ENCODE assay signal across 28 cellular contexts in the genomic region with DNA sequence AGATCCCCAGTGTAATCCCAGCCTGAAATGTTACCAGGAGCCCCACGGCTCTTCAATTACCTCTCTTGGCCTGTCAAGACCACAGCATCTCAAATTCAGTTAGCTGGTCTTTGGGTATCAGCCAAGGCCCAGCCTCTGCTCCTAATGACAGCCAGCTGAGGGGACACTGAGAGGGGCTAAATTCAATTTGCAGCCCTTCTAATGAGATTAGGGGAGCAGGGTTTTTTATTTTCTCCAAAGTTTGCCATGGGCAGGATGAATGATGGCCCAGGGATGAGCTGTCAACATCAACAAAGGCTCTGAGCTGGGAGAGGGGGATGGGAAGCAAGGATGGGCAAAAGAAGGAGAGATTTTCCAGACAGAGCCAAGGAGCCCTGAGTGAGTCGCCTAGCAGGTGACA.
"Had no signal": no experiment of that assay in that cellular context is flagged by ENCODE, and none has a peak within 500 bp of the region (broad histone marks: within the 10 kb centered on the region; RNA-seq: fewer than 3 reads in every experiment).

No MANE protein-coding gene starts in this region.

- H3K4me1 ChIP-seq: Peyer's patch, SJSA1 had no signal

- H3K9me3 ChIP-seq: Peyer's patch, SJSA1 had no signal

- H3K36me3 ChIP-seq: brain microvascular endothelial cell, Peyer's patch, SJSA1 had no signal

- ATAC-seq: activated T-cell treated with anti-CD3 and anti-CD28 coated beads, Interleukin-2, amount 50 U/mL, for 72 hours; activated T-helper 17 cell treated with anti-CD3 and anti-CD28 coated beads, Interleukin-2, amount 50 U/mL, for 72 hours had no signal

- DNase-seq: activated CD4-positive, alpha-beta memory T cell treated with anti-CD3 and anti-CD28 coated beads for 36 hours; activated CD4-positive, alpha-beta T cell treated with anti-CD3 and anti-CD28 coated beads for 4 hours; activated CD4-positive, alpha-beta T cell treated with anti-CD3 and anti-CD28 coated beads, Interleukin-2, amount 50 U/mL, for 1 hour; activated CD4-positive, CD25-positive, alpha-beta regulatory T cell treated with anti-CD3 and anti-CD28 coated beads, Interleukin-2, amount 50 U/mL, for 72 hours; activated effector memory CD4-positive, alpha-beta T cell treated with anti-CD3 and anti-CD28 coated beads, Interleukin-2, amount 50 U/mL, for 16 hours; activated naive CD4-positive, alpha-beta T cell; activated naive CD4-positive, alpha-beta T cell treated with anti-CD3 and anti-CD28 coated beads, Interleukin-2, amount 50 U/mL, for 16 hours; activated naive CD8-positive, alpha-beta T cell treated with anti-CD3 and anti-CD28 coated beads for 36 hours; activated T-cell treated with anti-CD3 and anti-CD28 coated beads, Interleukin-2, amount 50 U/mL, for 1 hour; activated T-cell treated with anti-CD3 and anti-CD28 coated beads, Interleukin-2, amount 50 U/mL, for 72 hours; amniotic stem cell; aorta; brain microvascular endothelial cell; central memory CD4-positive, alpha-beta T cell; Karpas-422; KBM-7; NCI-H1105; NCI-H1417 treated with DMSO at 0.1 percent for 48 hours; NCI-H1930; NCI-H2081 treated with DMSO at 0.1 percent for 48 hours; NCI-H345; NCI-H526; NCI-H748 treated with DMSO at 0.1 percent for 48 hours; Peyer's patch; RPMI8226; SHP77 treated with DMSO at 0.1 percent for 48 hours had no signal

- H3K4me3 ChIP-seq: Peyer's patch, SJSA1 had no signal

- H3K27me3 ChIP-seq: brain microvascular endothelial cell, Peyer's patch, SJSA1 had no signal

- H3K27ac ChIP-seq: brain microvascular endothelial cell, Peyer's patch, SJSA1 had no signal
